ENCODE assay signal across 8 cellular contexts in the genomic region with DNA sequence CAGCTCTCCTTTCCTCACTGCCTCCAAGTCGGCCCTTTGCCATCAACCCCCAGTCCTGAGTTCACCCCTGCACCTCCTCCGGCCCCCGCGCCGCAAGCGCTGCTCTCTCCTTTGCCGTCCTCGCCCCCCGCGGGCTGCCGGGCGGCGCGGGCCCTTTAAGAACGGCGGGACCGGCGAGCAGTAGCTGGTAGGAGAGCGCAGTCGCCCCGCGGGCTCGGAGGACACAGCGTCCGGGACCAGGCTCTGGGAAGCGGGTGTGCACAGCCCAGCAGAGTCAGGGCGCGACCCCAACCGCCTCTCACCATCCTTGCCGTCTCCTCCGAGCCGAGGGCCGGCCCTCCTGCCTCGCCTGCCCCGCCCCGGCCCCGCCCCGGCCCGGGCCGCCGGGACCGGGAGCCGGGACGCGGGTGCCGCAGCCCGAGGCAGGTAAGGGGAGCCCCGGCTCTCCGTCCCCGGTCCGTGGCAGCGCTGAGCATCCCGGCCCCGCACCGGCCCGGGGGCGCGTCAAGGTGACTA. TPM values are rescaled to one million over a fixed set of nuclear protein-coding genes. Genes with fewer than 3 reads are reported as not detected.
DNase-seq lines count a peak whose midpoint lies in the region; ATAC-seq and TF ChIP-seq lines count a peak whose summit lies in the region.

A gene (plus strand): TSS at position 198 of the 516 bp plus-strand sequence. CDS start 914 bp downstream, outside the sequence.

- no peak within 1 kb of the TSS for H3K27ac ChIP-seq in OCI-LY3 (ENCODE audit: low read length)

- peak; percentile 60 for ATAC-seq in stimulated activated effector memory CD8-positive, alpha-beta T cell treated with anti-CD3 and anti-CD28 coated beads, Interleukin-12 subunit alpha, Interleukin-12 subunit beta, amount 100 ng/mL, for 72 hours
- ATAC-seq in HG03097 (IDR thresholded peaks at IDR 0.05; ENCODE audit: low FRiP score, unreplicated experiment) = no peak

- TF ChIP-seq CTCF in OCI-LY3 (IDR thresholded peaks at IDR 0.05; ENCODE audit: low read depth, low read length) (no peak), brain (conservative IDR thresholded peaks at IDR 0.05) (no peak), kidney epithelial cell (IDR thresholded peaks at IDR 0.05; ENCODE audit: insufficient read depth, low read length, poor library complexity, severe bottlenecking) (no peak)

- no peaks in the 10 kb centered on the region for H3K79me2 ChIP-seq in OCI-LY3 (ENCODE audit: low read length)

- no peaks in the 10 kb centered on the region for H3K9me3 ChIP-seq in OCI-LY3 (ENCODE audit: insufficient read depth, low read length)

- peaks cover 22% of the 10 kb centered on the region for H3K27me3 Mint-ChIP-seq in brain

- peaks cover 25% of the 10 kb centered on the region for H3K4me1 ChIP-seq in OCI-LY3 (ENCODE audit: low read length)

- H3K4me2 ChIP-seq in OCI-LY3 (ENCODE audit: low read length) = peak within 1 kb of the TSS; percentile 91

- peak within 1 kb of the TSS; percentile 80 to 89 (median 87) for H3K4me3 Mint-ChIP-seq in brain
- H3K4me3 Mint-ChIP-seq in stimulated activated effector memory CD8-positive, alpha-beta T cell treated with anti-CD3 and anti-CD28 coated beads, Interleukin-12 subunit alpha, Interleukin-12 subunit beta, amount 100 ng/mL, for 72 hours = peak within 1 kb of the TSS; percentile 59

- peaks cover 44% of the 10 kb centered on the region for H3K4me1 Mint-ChIP-seq in brain
- peaks cover 20% of the 10 kb centered on the region for H3K4me1 Mint-ChIP-seq in stimulated activated effector memory CD8-positive, alpha-beta T cell treated with anti-CD3 and anti-CD28 coated beads, Interleukin-12 subunit alpha, Interleukin-12 subunit beta, amount 100 ng/mL, for 72 hours

- H3K36me3 ChIP-seq in OCI-LY3 (replicated peaks; ENCODE audit: low read depth, low read length) = no peaks in the 10 kb centered on the region
- H3K36me3 ChIP-seq in kidney epithelial cell (ENCODE audit: control insufficient read depth, insufficient read depth, low read length) = no peaks in the 10 kb centered on the region

- DNase-seq in GM03348 (ENCODE audit: low spot score) (peak; percentile 67), kidney epithelial cell (ENCODE audit: low read depth) (no peak), RKO (ENCODE audit: low spot score) (no peak), Ammon's horn (ENCODE audit: low spot score) (no peak)
- DNase-seq in stimulated activated effector memory CD8-positive, alpha-beta T cell treated with anti-CD3 and anti-CD28 coated beads, Interleukin-12 subunit alpha, Interleukin-12 subunit beta, amount 100 ng/mL, for 72 hours (ENCODE audit: low spot score in 2 of 2) = peak in 1 of 2 donors; percentile 61

- peaks cover 0 to 3% (median 0%) of the 10 kb centered on the region in 5 experiments for H3K9me3 Mint-ChIP-seq in brain
- H3K9me3 Mint-ChIP-seq in stimulated activated effector memory CD8-positive, alpha-beta T cell treated with anti-CD3 and anti-CD28 coated beads, Interleukin-12 subunit alpha, Interleukin-12 subunit beta, amount 100 ng/mL, for 72 hours = no peaks in the 10 kb centered on the region

- H3K9ac ChIP-seq in OCI-LY3 (ENCODE audit: low read length) = peak within 1 kb of the TSS; percentile 47

- H3K36me3 Mint-ChIP-seq in brain = no peaks in the 10 kb centered on the region
- no peaks in the 10 kb centered on the region for H3K36me3 Mint-ChIP-seq in stimulated activated effector memory CD8-positive, alpha-beta T cell treated with anti-CD3 and anti-CD28 coated beads, Interleukin-12 subunit alpha, Interleukin-12 subunit beta, amount 100 ng/mL, for 72 hours

- H3K27me3 ChIP-seq in OCI-LY3 (ENCODE audit: low read depth, low read length) = peaks cover 15% of the 10 kb centered on the region
- peaks cover 30% of the 10 kb centered on the region for H3K27me3 ChIP-seq in kidney epithelial cell (ENCODE audit: control insufficient read depth, insufficient read depth, low read length)

- H3K4me3 ChIP-seq in OCI-LY3 (ENCODE audit: low read length) = peak within 1 kb of the TSS; percentile 80
- peak within 1 kb of the TSS; percentile 42 for H3K4me3 ChIP-seq in kidney epithelial cell (ENCODE audit: low read depth, low read length)

- H4K20me1 ChIP-seq in OCI-LY3 (ENCODE audit: insufficient read depth, low read length) = no peaks in the 10 kb centered on the region

- peak within 1 kb of the TSS; percentile 76 for H2AFZ ChIP-seq in OCI-LY3 (ENCODE audit: low read depth, low read length)

- peak within 1 kb of the TSS; percentile 51 to 86 (median 71) for H3K27ac Mint-ChIP-seq in brain
- H3K27ac Mint-ChIP-seq in stimulated activated effector memory CD8-positive, alpha-beta T cell treated with anti-CD3 and anti-CD28 coated beads, Interleukin-12 subunit alpha, Interleukin-12 subunit beta, amount 100 ng/mL, for 72 hours = no peak within 1 kb of the TSS

RNA-seq across cellular contexts. Expression of the gene that starts here (rescaled TPM):
- polyA plus RNA-seq in brain (ENCODE audit: insufficient read depth, low read depth, low replicate concordance) = 2.2 TPM
- 0.13 and 0.82 TPM in 2 replicates for total RNA-seq in kidney epithelial cell
